In genomic region chr1:30779294-30780071, GRCh38 we compare ENCODE assay signal across 1 cellular context.
TF ChIP-seq lines count a peak whose summit lies in the region.

No MANE protein-coding gene starts in this region.

TF ChIP-seq in K562, 482 proteins besides CTCF, POLR2A, EP300 and RAD21 (continued from another document and continues in another):
- TF ChIP-seq, protein P1, sequence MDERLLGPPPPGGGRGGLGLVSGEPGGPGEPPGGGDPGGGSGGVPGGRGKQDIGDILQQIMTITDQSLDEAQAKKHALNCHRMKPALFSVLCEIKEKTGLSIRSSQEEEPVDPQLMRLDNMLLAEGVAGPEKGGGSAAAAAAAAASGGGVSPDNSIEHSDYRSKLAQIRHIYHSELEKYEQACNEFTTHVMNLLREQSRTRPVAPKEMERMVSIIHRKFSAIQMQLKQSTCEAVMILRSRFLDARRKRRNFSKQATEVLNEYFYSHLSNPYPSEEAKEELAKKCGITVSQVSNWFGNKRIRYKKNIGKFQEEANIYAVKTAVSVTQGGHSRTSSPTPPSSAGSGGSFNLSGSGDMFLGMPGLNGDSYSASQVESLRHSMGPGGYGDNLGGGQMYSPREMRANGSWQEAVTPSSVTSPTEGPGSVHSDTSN (CRISPR knock-in tag; IDR thresholded peaks at IDR 0.05; ENCODE audit: low read depth) = no peak
- TF ChIP-seq, protein P1 (tag; conservative IDR thresholded peaks at IDR 0.05; ENCODE audit: low read depth) = no peak
- TF ChIP-seq GABPB2 (CRISPR knock-in tag; conservative IDR thresholded peaks at IDR 0.05) (no peak), SNIP1 (IDR thresholded peaks at IDR 0.05; ENCODE audit: low read depth) (no peak), NR3C1 (CRISPR knock-in tag; IDR thresholded peaks at IDR 0.05) (no peak), HSF4 (CRISPR knock-in tag; IDR thresholded peaks at IDR 0.05; ENCODE audit: borderline replicate concordance) (peak; percentile 57), XRCC5 (IDR thresholded peaks at IDR 0.05; ENCODE audit: low read depth, low read length) (peak; percentile 85), BRD9 (IDR thresholded peaks at IDR 0.05; ENCODE audit: low read depth, partially characterized antibody) (peak; percentile 97), ZNF407 (IDR thresholded peaks at IDR 0.05; ENCODE audit: low read depth) (no peak), E2F8 (IDR thresholded peaks at IDR 0.05; ENCODE audit: low read depth, partially characterized antibody) (peak; percentile 61), TAF15 (IDR thresholded peaks at IDR 0.05; ENCODE audit: low read depth, low read length) (no peak), NR2F6 (CRISPR knock-in tag; IDR thresholded peaks at IDR 0.05) (no peak; the same call in 1 of the 2 replicates), POLR2B (IDR thresholded peaks at IDR 0.05; ENCODE audit: low read depth, partially characterized antibody) (peak; percentile 18), SMAD1 (IDR thresholded peaks at IDR 0.05; ENCODE audit: low read depth, low read length, partially characterized antibody) (peak; percentile 62), BMI1 (IDR thresholded peaks at IDR 0.05; ENCODE audit: low read length) (no peak), RBM22 (IDR thresholded peaks at IDR 0.05; ENCODE audit: low read depth, low read length, poor library complexity, severe bottlenecking) (no peak), FOXA1 (IDR thresholded peaks at IDR 0.05; ENCODE audit: borderline replicate concordance) (no peak), CBFB (CRISPR knock-in tag; IDR thresholded peaks at IDR 0.05) (0 out of 2 replicates have a peak, but pooled peaks have one; percentile 17), ZBTB9 (CRISPR knock-in tag; IDR thresholded peaks at IDR 0.05) (peak; percentile 89), KLF13 (tag; IDR thresholded peaks at IDR 0.05; ENCODE audit: borderline replicate concordance, low read depth) (no peak), PCBP2 (IDR thresholded peaks at IDR 0.05; ENCODE audit: low read depth, low read length, poor library complexity, severe bottlenecking) (no peak), MAFF (IDR thresholded peaks at IDR 0.05; ENCODE audit: low read length) (no peak; the same call in 1 of the 2 replicates), ZC3H11A (IDR thresholded peaks at IDR 0.05; ENCODE audit: low read depth, low read length) (no peak), ZNF224 (CRISPR knock-in tag; IDR thresholded peaks at IDR 0.05) (0 out of 2 replicates have a peak, but pooled peaks have one; percentile 19)
- TF ChIP-seq, protein P2, sequence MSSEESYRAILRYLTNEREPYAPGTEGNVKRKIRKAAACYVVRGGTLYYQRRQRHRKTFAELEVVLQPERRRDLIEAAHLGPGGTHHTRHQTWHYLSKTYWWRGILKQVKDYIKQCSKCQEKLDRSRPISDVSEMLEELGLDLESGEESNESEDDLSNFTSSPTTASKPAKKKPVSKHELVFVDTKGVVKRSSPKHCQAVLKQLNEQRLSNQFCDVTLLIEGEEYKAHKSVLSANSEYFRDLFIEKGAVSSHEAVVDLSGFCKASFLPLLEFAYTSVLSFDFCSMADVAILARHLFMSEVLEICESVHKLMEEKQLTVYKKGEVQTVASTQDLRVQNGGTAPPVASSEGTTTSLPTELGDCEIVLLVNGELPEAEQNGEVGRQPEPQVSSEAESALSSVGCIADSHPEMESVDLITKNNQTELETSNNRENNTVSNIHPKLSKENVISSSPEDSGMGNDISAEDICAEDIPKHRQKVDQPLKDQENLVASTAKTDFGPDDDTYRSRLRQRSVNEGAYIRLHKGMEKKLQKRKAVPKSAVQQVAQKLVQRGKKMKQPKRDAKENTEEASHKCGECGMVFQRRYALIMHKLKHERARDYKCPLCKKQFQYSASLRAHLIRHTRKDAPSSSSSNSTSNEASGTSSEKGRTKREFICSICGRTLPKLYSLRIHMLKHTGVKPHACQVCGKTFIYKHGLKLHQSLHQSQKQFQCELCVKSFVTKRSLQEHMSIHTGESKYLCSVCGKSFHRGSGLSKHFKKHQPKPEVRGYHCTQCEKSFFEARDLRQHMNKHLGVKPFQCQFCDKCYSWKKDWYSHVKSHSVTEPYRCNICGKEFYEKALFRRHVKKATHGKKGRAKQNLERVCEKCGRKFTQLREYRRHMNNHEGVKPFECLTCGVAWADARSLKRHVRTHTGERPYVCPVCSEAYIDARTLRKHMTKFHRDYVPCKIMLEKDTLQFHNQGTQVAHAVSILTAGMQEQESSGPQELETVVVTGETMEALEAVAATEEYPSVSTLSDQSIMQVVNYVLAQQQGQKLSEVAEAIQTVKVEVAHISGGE (CRISPR knock-in tag; IDR thresholded peaks at IDR 0.05) = peak in 1 of 3 experiments; percentile 61; a peak in 1 of 6 replicates
- TF ChIP-seq, protein P3, sequence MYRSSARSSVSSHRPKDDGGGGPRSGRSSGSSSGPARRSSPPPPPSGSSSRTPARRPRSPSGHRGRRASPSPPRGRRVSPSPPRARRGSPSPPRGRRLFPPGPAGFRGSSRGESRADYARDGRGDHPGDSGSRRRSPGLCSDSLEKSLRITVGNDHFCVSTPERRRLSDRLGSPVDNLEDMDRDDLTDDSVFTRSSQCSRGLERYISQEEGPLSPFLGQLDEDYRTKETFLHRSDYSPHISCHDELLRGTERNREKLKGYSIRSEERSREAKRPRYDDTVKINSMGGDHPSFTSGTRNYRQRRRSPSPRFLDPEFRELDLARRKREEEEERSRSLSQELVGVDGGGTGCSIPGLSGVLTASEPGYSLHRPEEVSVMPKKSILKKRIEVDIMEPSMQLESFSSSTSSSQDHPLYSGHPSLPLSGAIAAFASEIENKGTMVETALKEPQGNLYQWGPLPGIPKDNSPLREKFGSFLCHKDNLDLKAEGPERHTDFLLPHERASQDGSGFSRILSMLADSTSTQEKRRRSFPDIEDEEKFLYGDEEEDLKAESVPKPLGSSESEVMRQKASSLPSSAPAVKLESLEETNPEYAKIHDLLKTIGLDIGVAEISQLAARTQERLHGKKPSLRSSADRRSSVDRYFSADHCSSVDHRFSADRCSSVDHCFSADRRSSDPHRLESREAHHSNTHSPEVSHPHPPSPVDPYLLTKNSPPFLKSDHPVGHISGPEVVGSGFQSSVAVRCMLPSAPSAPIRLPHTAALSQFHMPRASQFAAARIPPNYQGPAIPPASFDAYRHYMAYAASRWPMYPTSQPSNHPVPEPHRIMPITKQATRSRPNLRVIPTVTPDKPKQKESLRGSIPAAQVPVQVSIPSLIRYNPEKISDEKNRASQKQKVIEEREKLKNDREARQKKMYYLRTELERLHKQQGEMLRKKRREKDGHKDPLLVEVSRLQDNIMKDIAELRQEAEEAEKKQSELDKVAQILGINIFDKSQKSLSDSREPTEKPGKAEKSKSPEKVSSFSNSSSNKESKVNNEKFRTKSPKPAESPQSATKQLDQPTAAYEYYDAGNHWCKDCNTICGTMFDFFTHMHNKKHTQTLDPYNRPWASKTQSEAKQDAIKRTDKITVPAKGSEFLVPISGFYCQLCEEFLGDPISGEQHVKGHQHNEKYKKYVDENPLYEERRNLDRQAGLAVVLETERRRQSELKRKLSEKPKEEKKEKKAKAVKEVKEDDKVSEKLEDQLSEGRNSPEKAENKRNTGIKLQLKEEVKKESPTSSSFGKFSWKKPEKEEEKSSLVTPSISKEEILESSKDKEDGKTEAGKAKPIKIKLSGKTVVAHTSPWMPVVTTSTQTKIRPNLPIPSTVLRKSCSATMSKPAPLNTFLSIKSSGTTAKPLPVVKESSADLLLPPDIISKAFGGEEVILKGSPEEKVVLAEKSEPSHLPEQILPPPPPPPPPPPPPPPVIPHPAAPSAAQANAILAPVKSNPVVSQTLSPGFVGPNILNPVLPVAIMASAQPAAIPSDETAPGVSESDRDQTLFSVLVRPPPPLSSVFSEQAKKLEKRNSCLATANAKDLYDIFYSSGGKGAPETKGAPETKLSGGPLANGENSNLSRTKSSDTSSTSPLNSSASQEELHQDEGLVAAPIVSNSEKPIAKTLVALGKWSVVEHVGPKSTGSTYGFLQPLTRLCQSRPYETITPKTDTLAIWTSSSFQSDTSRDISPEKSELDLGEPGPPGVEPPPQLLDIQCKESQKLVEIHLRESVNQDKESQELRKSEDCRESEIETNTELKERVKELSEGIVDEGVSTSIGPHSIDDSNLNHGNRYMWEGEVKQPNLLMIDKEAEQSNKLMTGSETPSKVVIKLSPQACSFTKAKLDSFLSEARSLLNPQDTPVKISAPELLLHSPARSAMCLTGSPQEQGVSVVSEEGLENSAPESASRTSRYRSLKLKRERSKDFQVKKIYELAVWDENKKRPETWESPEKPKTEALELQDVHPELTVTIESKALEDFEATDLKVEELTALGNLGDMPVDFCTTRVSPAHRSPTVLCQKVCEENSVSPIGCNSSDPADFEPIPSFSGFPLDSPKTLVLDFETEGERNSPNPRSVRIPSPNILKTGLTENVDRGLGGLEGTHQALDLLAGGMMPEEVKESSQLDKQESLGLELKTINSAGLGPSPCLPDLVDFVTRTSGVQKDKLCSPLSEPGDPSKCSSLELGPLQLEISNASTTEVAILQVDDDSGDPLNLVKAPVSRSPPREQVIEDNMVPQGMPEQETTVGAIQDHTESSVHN (IDR thresholded peaks at IDR 0.05; ENCODE audit: borderline replicate concordance in 1 of 2, low read depth in 1 of 2) = no peak
